Comparison of ENCODE assay signal across 9 cellular contexts in the genomic region with DNA sequence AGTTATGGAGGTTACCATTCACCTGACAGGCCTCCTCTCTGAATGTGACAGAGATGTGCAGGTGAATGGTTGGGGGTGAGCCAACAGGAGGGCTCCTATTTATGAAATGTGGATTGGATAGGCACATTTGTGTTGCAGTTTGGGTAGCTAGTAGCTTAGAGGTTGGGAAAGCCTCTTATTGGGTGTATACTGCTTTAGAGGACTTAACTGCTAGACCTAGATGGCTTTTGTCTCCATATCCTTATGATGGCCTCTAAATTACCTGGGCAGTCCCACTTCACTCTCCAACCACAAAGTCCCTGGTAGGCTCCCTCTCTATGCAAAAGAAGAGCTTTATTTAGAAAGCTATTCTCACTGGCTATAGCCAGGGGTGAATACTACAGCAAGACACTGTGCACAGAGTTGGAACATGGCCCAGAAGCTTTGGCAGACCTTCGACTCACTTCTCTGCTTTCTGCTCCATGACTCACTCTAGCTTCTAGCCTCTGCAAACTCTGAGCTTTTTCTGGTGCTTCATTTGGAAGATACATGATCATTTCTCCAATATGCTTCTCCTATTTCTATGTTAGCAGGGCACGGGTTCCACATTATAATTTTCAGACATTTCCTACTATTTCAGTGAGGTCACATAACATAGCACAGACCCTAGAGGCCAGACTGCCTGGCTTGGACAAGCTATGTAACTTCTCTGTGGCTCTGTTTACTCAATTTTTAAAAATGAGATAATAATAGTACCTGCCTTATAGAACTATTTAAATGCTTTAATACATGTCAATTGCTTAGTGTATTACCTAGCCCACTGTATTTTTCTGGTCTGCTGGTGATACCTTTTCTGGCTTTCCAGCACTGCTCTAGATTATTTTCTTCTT. TPM values are rescaled to one million over a fixed set of nuclear protein-coding genes. Genes with fewer than 3 reads are reported as not detected.
A peak's percentile ranks its signal among the peaks of the same experiment; 100 is the strongest.
DNase-seq lines count a peak whose midpoint lies in the region; TF ChIP-seq lines count a peak whose summit lies in the region.
"Had no signal": no experiment of that assay in that cellular context is flagged by ENCODE, and none has a peak within 500 bp of the region (broad histone marks: within the 10 kb centered on the region; RNA-seq: fewer than 3 reads in every experiment).

No MANE protein-coding gene starts in this region.

- no peaks in the 10 kb centered on the region for H3K9me3 Mint-ChIP-seq in activated T-helper 1 cell treated with anti-CD3 and anti-CD28 coated beads, Interleukin-12 subunit alpha, Interleukin-12 subunit beta, Interleukin-2, Interleukin-4 antibody, amounts not matched to agents 30 ng/mL and 10 ng/mL and 1 ng/mL, durations not matched to agents 14 hours and 24 hours and 36 hours

- H3K27ac Mint-ChIP-seq in activated T-helper 1 cell treated with anti-CD3 and anti-CD28 coated beads, Interleukin-12 subunit alpha, Interleukin-12 subunit beta, Interleukin-2, Interleukin-4 antibody, amounts not matched to agents 30 ng/mL and 10 ng/mL and 1 ng/mL, durations not matched to agents 14 hours and 24 hours and 36 hours = no peak overlapping the region

- POLR2A ChIA-PET in PC-9 (lab: Charles Lee; ENCODE audit: unreplicated experiment) = interaction anchor here (0.6 to 1.2 kb wide), 4 partner anchors 13 to 553 kb away, joined by 3 to 15 read pairs (median 7); a partner anchor contains a TSS

- H3K4me1 ChIP-seq in PC-9 (replicated peaks; ENCODE audit: insufficient read depth) (peaks cover 64% of the 10 kb centered on the region), rectal smooth muscle tissue (ENCODE audit: control insufficient read depth, insufficient read depth, low read length) (peaks cover 5% of the 10 kb centered on the region)

- H3K4me3 ChIP-seq in PC-9 = peak overlapping the region; percentile 36; the same call in 1 of the 2 replicates
- H3K4me3 ChIP-seq in foreskin fibroblast (ENCODE audit: low read depth in 1 of 2, low read length in 2 of 2) = no peak overlapping the region
- no peak overlapping the region for H3K4me3 ChIP-seq in rectal smooth muscle tissue (ENCODE audit: low read length)

- H2AFZ ChIP-seq in PC-9 = no peak overlapping the region; the same call in 1 of the 2 replicates

- no peaks in the 10 kb centered on the region for H4K20me1 ChIP-seq in PC-9 (ENCODE audit: insufficient read depth)

- H3K9me2 ChIP-seq in PC-9 (ENCODE audit: insufficient read depth) = no peaks in the 10 kb centered on the region

- no TSS peak for BruUV-seq in PC-9 (replicated peaks; lab: Mats Ljungman, UMichigan)

- no peak overlapping the region for H3K9ac ChIP-seq in rectal smooth muscle tissue (ENCODE audit: low read length)

- H3K27me3 ChIP-seq in PC-9 (ENCODE audit: insufficient read depth, low read depth) (no peaks in the 10 kb centered on the region), rectal smooth muscle tissue (ENCODE audit: control insufficient read depth, insufficient read depth, low read length) (no peaks in the 10 kb centered on the region)

- no peaks in the 10 kb centered on the region for H3K27me3 Mint-ChIP-seq in activated T-helper 1 cell treated with anti-CD3 and anti-CD28 coated beads, Interleukin-12 subunit alpha, Interleukin-12 subunit beta, Interleukin-2, Interleukin-4 antibody, amounts not matched to agents 30 ng/mL and 10 ng/mL and 1 ng/mL, durations not matched to agents 14 hours and 24 hours and 36 hours (ENCODE audit: insufficient read depth)

- TF ChIP-seq CTCF in PC-9 (conservative IDR thresholded peaks at IDR 0.05) (no peak), foreskin fibroblast (IDR thresholded peaks at IDR 0.05; ENCODE audit: low read depth, low read length) (no peak)

- CTCF ChIA-PET in PC-9 (lab: Charles Lee) = no interaction called here

- H3K4me3 Mint-ChIP-seq in activated T-helper 1 cell treated with anti-CD3 and anti-CD28 coated beads, Interleukin-12 subunit alpha, Interleukin-12 subunit beta, Interleukin-2, Interleukin-4 antibody, amounts not matched to agents 30 ng/mL and 10 ng/mL and 1 ng/mL, durations not matched to agents 14 hours and 24 hours and 36 hours = no peak overlapping the region

- H3K36me3 ChIP-seq in PC-9 (ENCODE audit: low read depth) = no peaks in the 10 kb centered on the region
- no peaks in the 10 kb centered on the region for H3K36me3 ChIP-seq in rectal smooth muscle tissue (ENCODE audit: control insufficient read depth, insufficient read depth, low read length)

- DNase-seq in ELR (ENCODE audit: low read depth) = peak; percentile 56
- peak; percentile 80 to 96 for DNase-seq in PC-9
- peak; percentile 77 to 91 for DNase-seq in foreskin fibroblast
- no peak for DNase-seq in activated T-helper 1 cell treated with anti-CD3 and anti-CD28 coated beads, Interleukin-12 subunit alpha, Interleukin-12 subunit beta, Interleukin-2, Interleukin-4 antibody, amounts not matched to agents 30 ng/mL and 10 ng/mL and 1 ng/mL, durations not matched to agents 14 hours and 24 hours and 36 hours (ENCODE audit: low spot score)
- DNase-seq in activated gamma-delta T cell treated with Interleukin-2 at 50 U/mL for 16 hours = no peak
- DNase-seq in 8988T = no peak
- DNase-seq in iPS-NIHi11 (ENCODE audit: low spot score) = no peak
- DNase-seq: NCI-H748 treated with DMSO at 0.1 percent for 48 hours had no signal

- peaks cover 5% of the 10 kb centered on the region for H3K4me1 Mint-ChIP-seq in activated T-helper 1 cell treated with anti-CD3 and anti-CD28 coated beads, Interleukin-12 subunit alpha, Interleukin-12 subunit beta, Interleukin-2, Interleukin-4 antibody, amounts not matched to agents 30 ng/mL and 10 ng/mL and 1 ng/mL, durations not matched to agents 14 hours and 24 hours and 36 hours (ENCODE audit: low read depth)

- H3K27ac ChIP-seq in PC-9 (peak overlapping the region; percentile 86), rectal smooth muscle tissue (ENCODE audit: low read depth, low read length) (peak overlapping the region; percentile 56)

- no peaks in the 10 kb centered on the region for H3K79me2 ChIP-seq in PC-9 (ENCODE audit: low read depth)

- peak overlapping the region; percentile 81 for H3K4me2 ChIP-seq in PC-9

- intact Hi-C loops in PC-9 (cut with micrococcal nuclease; ENCODE audit: unreplicated experiment) = no loop called here
- intact Hi-C loops in activated T-helper 1 cell treated with anti-CD3 and anti-CD28 coated beads, Interleukin-12 subunit alpha, Interleukin-12 subunit beta, Interleukin-2, Interleukin-4 antibody, amounts not matched to agents 30 ng/mL and 10 ng/mL and 1 ng/mL, durations not matched to agents 14 hours and 24 hours and 36 hours (cut with micrococcal nuclease) = no loop called here

- H3K36me3 Mint-ChIP-seq in activated T-helper 1 cell treated with anti-CD3 and anti-CD28 coated beads, Interleukin-12 subunit alpha, Interleukin-12 subunit beta, Interleukin-2, Interleukin-4 antibody, amounts not matched to agents 30 ng/mL and 10 ng/mL and 1 ng/mL, durations not matched to agents 14 hours and 24 hours and 36 hours (ENCODE audit: low read depth) = peaks cover 1% of the 10 kb centered on the region

- H3F3A ChIP-seq in PC-9 (ENCODE audit: insufficient read depth, low read depth) = peaks cover 49% of the 10 kb centered on the region

- 0 out of 2 replicates have a peak, but pooled peaks cover 2% of the 10 kb centered on the region for H3K9me3 ChIP-seq in PC-9 (ENCODE audit: insufficient read depth, low read depth)

RNA-seq across cellular contexts. Expression of a gene that starts 6.0 kb away (rescaled TPM):
- 112 and 154 TPM in 2 replicates for total RNA-seq in PC-9 (2021)
- total RNA-seq in activated T-helper 1 cell treated with anti-CD3 and anti-CD28 coated beads, Interleukin-12 subunit alpha, Interleukin-12 subunit beta, Interleukin-2, Interleukin-4 antibody, amounts not matched to agents 30 ng/mL and 10 ng/mL and 1 ng/mL, durations not matched to agents 14 hours and 24 hours and 36 hours = not detected in 2 replicates

RNA-seq across cellular contexts. Expression of a gene that starts 28.6 kb away (rescaled TPM):
- total RNA-seq in PC-9 (2021) = 64.3 and 72.4 TPM in 2 replicates
- total RNA-seq in activated T-helper 1 cell treated with anti-CD3 and anti-CD28 coated beads, Interleukin-12 subunit alpha, Interleukin-12 subunit beta, Interleukin-2, Interleukin-4 antibody, amounts not matched to agents 30 ng/mL and 10 ng/mL and 1 ng/mL, durations not matched to agents 14 hours and 24 hours and 36 hours = 50.2 and 54.2 TPM in 2 replicates

RNA-seq across cellular contexts. Expression of a gene that starts 38.2 kb away (rescaled TPM):
- not detected in 2 replicates for total RNA-seq in PC-9 (2021)
- total RNA-seq in activated T-helper 1 cell treated with anti-CD3 and anti-CD28 coated beads, Interleukin-12 subunit alpha, Interleukin-12 subunit beta, Interleukin-2, Interleukin-4 antibody, amounts not matched to agents 30 ng/mL and 10 ng/mL and 1 ng/mL, durations not matched to agents 14 hours and 24 hours and 36 hours = not detected in 2 replicates

Comparison
In these comparisons a context has a peak if more than half of its experiments do, and no peak if none do; other contexts are left out.
1. DNase-seq: peak in ELR (single experiment), PC-9 (2 of 2) and foreskin fibroblast (2 of 2); none in activated T-helper 1 cell treated with anti-CD3 and anti-CD28 coated beads, Interleukin-12 subunit alpha, Interleukin-12 subunit beta, Interleukin-2, Interleukin-4 antibody, amounts not matched to agents 30 ng/mL and 10 ng/mL and 1 ng/mL, durations not matched to agents 14 hours and 24 hours and 36 hours (single experiment), activated gamma-delta T cell treated with Interleukin-2 at 50 U/mL for 16 hours (single experiment), 8988T (single experiment) and iPS-NIHi11 (single experiment).
2. RNA of a gene that starts 6.0 kb away (total RNA-seq): 112 to 154 TPM in PC-9; not detected in activated T-helper 1 cell treated with anti-CD3 and anti-CD28 coated beads, Interleukin-12 subunit alpha, Interleukin-12 subunit beta, Interleukin-2, Interleukin-4 antibody, amounts not matched to agents 30 ng/mL and 10 ng/mL and 1 ng/mL, durations not matched to agents 14 hours and 24 hours and 36 hours; every median in the first group is over 100 times any median in the second.